ENCODE assay signal across 9 cellular contexts in genomic region chr7:130179631-130180030, GRCh38. TPM values are rescaled to one million over a fixed set of nuclear protein-coding genes. Genes with fewer than 3 reads are reported as not detected.
"Had no signal": no experiment of that assay in that cellular context is flagged by ENCODE, and none has a peak within 500 bp of the region (broad histone marks: within the 10 kb centered on the region; RNA-seq: fewer than 3 reads in every experiment).

No MANE protein-coding gene starts in this region.

- H3K4me3 ChIP-seq: GM12878 had no signal

- ATAC-seq: GM12878 had no signal

- FAIRE-seq: G401.6, GM12878, GM12891, GM12892, GM18507, GM19239 had no signal

- DNase-seq: GDM1, GF-D8 had no signal

RNA-seq across cellular contexts. Expression of gene SSMEM1, which starts 28.0 kb away (rescaled TPM):
- total RNA-seq: G401, GM12878 had no signal
- polyA plus RNA-seq: GM12878 had no signal
